In genomic region chr16:28935924-28936783, GRCh38 we compare ENCODE assay signal across 9 cellular contexts. TPM values are rescaled to one million over a fixed set of nuclear protein-coding genes. Genes with fewer than 3 reads are reported as not detected.
DNase-seq lines count a peak whose midpoint lies in the region; FAIRE-seq and TF ChIP-seq lines count a peak whose summit lies in the region.
"Had no signal": no experiment of that assay in that cellular context is flagged by ENCODE, and none has a peak within 500 bp of the region (broad histone marks: within the 10 kb centered on the region; RNA-seq: fewer than 3 reads in every experiment).

No MANE protein-coding gene starts in this region.

- H3K9ac ChIP-seq in H1 (replicated peaks in 1 of 4; ENCODE audit: extremely low read depth in 1 of 4, low read depth in 3 of 4, low read length in 3 of 4), result 0 out of 7 replicates have a peak overlapping the region, but pooled peaks of 1 of the 4 experiments have one; percentile 38

- H3K27ac ChIP-seq in H1 (ENCODE audit: low read depth, low read length), result no peak overlapping the region

- H3K4me2 ChIP-seq in H1 (ENCODE audit: insufficient read depth in 1 of 2, low read depth in 2 of 2, low read length in 2 of 2), result peak overlapping the region; percentile 48 to 59

- no peaks in the 10 kb centered on the region; a peak in 1 of 7 replicates for H3K4me1 ChIP-seq in H1 (replicated peaks in 1 of 4; ENCODE audit: control insufficient read depth in 3 of 4, insufficient read depth in 4 of 4, low read length in 3 of 4)

- H4K5ac ChIP-seq in H1 (ENCODE audit: insufficient read length, low read depth, low read length), result no peak overlapping the region

- no peak overlapping the region for H3K4ac ChIP-seq in H1 (replicated peaks; ENCODE audit: insufficient read length, low read depth, low read length)

- H3K18ac ChIP-seq in H1 (ENCODE audit: extremely low read depth, low read length), result no peak overlapping the region

- H3K27me3 ChIP-seq in H1 (replicated peaks in 1 of 4; ENCODE audit: control insufficient read depth in 3 of 4, extremely low read depth in 1 of 4, insufficient read depth in 3 of 4, low read length in 3 of 4), result no peaks in the 10 kb centered on the region

- TF ChIP-seq CTCF in H1 (IDR thresholded peaks at IDR 0.05; ENCODE audit: control extremely low read depth in 1 of 3, insufficient read depth in 1 of 3, low read depth in 1 of 3, low read length in 3 of 3), result no peak

- no peak overlapping the region for H3K56ac ChIP-seq in H1 (replicated peaks; ENCODE audit: insufficient read length, low read depth, low read length)

- no peak overlapping the region for H4K91ac ChIP-seq in H1 (replicated peaks; ENCODE audit: insufficient read length, low read length)

- H2AFZ ChIP-seq in H1 (ENCODE audit: low read length), result peak overlapping the region; percentile 5; the same call in 1 of the 2 replicates

- no peak overlapping the region for H3K14ac ChIP-seq in H1 (ENCODE audit: insufficient read length)

- no peaks in the 10 kb centered on the region for H4K20me1 ChIP-seq in H1 (replicated peaks in 1 of 2; ENCODE audit: control insufficient read depth in 1 of 2, insufficient read depth in 2 of 2, low read length in 2 of 2)

- CTCF ChIA-PET in H1 (lab: Charles Lee; ENCODE audit: partially characterized antibody), result interaction anchor here (0.6 to 1.8 kb wide), 8 partner anchors 9 to 80 kb away, joined by 3 to 16 read pairs (median 3); no protein-coding TSS in a partner anchor

- DNase-seq in EL (peak; percentile 71), HCEC 1CT (peak; percentile 17), NCI-H226 (peak; percentile 64), H1 (ENCODE audit: low read depth in 1 of 2, low spot score in 2 of 2) (peak; percentile 78 to 94), mesenteric fat pad (ENCODE audit: low spot score) (peak; percentile 95), RKO (ENCODE audit: low spot score) (no peak)
- DNase-seq in activated CD8-positive, alpha-beta memory T cell treated with anti-CD3 and anti-CD28 coated beads for 1 hour (ENCODE audit: extremely low read depth in 1 of 2, low read depth in 1 of 2), result peak; percentile 45 to 63
- DNase-seq in stimulated activated CD8-positive, alpha-beta memory T cell treated with anti-CD3 and anti-CD28 coated beads, Interleukin-2, amount 100 ng/mL, for 48 hours (ENCODE audit: low read depth in 2 of 2), result peak; percentile 73 to 85

- no peaks in the 10 kb centered on the region for H3K79me2 ChIP-seq in H1 (ENCODE audit: control insufficient read depth in 1 of 2, insufficient read depth in 2 of 2, low read length in 2 of 2)

- POLR2A ChIA-PET in H1 (lab: Charles Lee; ENCODE audit: partially characterized antibody), result interaction anchor here (0.9 to 3.3 kb wide), 6 partner anchors 9 to 114 kb away, joined by 3 to 23 read pairs (median 6); partner anchors contain the start of genes ATXN2L and RABEP2

- 0 out of 2 replicates have a peak overlapping the region, but pooled peaks have one; percentile 42 for H2AK5ac ChIP-seq in H1 (ENCODE audit: low read depth, low read length)

- no peaks in the 10 kb centered on the region for H3K36me3 ChIP-seq in H1 (ENCODE audit: control insufficient read depth in 2 of 4, insufficient read depth in 4 of 4, low read length in 3 of 4)

- H3K4me3 ChIP-seq in H1 (ENCODE audit: extremely low read depth in 1 of 4, insufficient read depth in 2 of 4, low read depth in 3 of 4, low read length in 4 of 4), result peak overlapping the region in 3 of 4 experiments; percentile 11 to 47 (median 19); a peak in 5 of 8 replicates

- no peak for TF ChIP-seq POLR2A in H1 (IDR thresholded peaks at IDR 0.05; ENCODE audit: control extremely low read depth in 1 of 2, low read depth in 2 of 2, low read length in 2 of 2)

- FAIRE-seq in H1 (lab: Jason Lieb, UNC), result peak; percentile 58

- WGBS in H1 (ENCODE audit: extremely low coverage in 1 of 2, insufficient coverage in 1 of 2, insufficient read length in 1 of 2, insufficient replicate concordance in 2 of 2, low coverage in 1 of 2, low lambda C conversion rate in 2 of 2, missing lambda C conversion rate in 1 of 2), 2 experiments, result 72% methylated on average over 36 of the region's 36 CpGs; no CpG with 5 or more reads in 1 of the 2 experiments

- no peak overlapping the region for H4K8ac ChIP-seq in H1 (ENCODE audit: extremely low read depth, insufficient read depth, low read length)

- H2BK5ac ChIP-seq in H1 (ENCODE audit: low read depth, low read length), result no peak overlapping the region

- H2BK12ac ChIP-seq in H1 (ENCODE audit: low read depth, low read length), result 0 out of 2 replicates have a peak overlapping the region, but pooled peaks have one; percentile 27

- peaks cover 2% of the 10 kb centered on the region; the same call in 1 of the 2 replicates for H3K23me2 ChIP-seq in H1 (ENCODE audit: low read depth, low read length)

- TF ChIP-seq RAD21 in H1 (IDR thresholded peaks at IDR 0.05 in 1 of 2, conservative IDR thresholded peaks at IDR 0.05 in 1 of 2; ENCODE audit: low read depth in 2 of 2, low read length in 2 of 2), result no peak

- H3K23ac ChIP-seq in H1 (ENCODE audit: insufficient read length), result no peak overlapping the region

- H2BK20ac ChIP-seq in H1 (ENCODE audit: low read length), result no peak overlapping the region

- H3K9me3 ChIP-seq in H1 (ENCODE audit: insufficient read depth in 2 of 2, low read depth in 1 of 2, low read length in 1 of 2), result no peaks in the 10 kb centered on the region

- H3K79me1 ChIP-seq in H1 (ENCODE audit: low read depth, low read length), result no peaks in the 10 kb centered on the region

- H2BK120ac ChIP-seq in H1 (replicated peaks; ENCODE audit: low read depth, low read length), result no peak overlapping the region

- 0 out of 2 replicates have a peak overlapping the region, but pooled peaks have one; percentile 46 for H2BK15ac ChIP-seq in H1 (ENCODE audit: low read length)

- TF ChIP-seq EP300 in H1 (IDR thresholded peaks at IDR 0.05; ENCODE audit: borderline replicate concordance in 1 of 2, low read depth in 2 of 2, low read length in 2 of 2), result no peak

TF ChIP-seq in H1, 55 proteins besides CTCF, POLR2A, EP300 and RAD21 (continues in another document):
- TF ChIP-seq PHF8 (conservative IDR thresholded peaks at IDR 0.05; ENCODE audit: low read depth, low read length) (no peak), GABPA (IDR thresholded peaks at IDR 0.05; ENCODE audit: borderline replicate concordance, insufficient read depth, low read length) (no peak), SP1 (IDR thresholded peaks at IDR 0.05; ENCODE audit: low read depth, low read length) (peak; percentile 38; the same call in 1 of the 2 replicates)

RNA-seq across cellular contexts. Expression of gene CD19, which starts 4.4 kb away (rescaled TPM):
- total RNA-seq in H1 (2021; fragmentation: NEBNext Ultra II Directional; extraction: Animal tissue kit (Norgen Biotek cat#: 25700)), result 0.21 and 0.65 TPM in 2 replicates
- polyA plus RNA-seq in H1 (2011; rRNA removed), result 0.57 and 2.3 TPM in 2 replicates
- polyA plus RNA-seq in H1 (2011; cell fraction: cytosol; rRNA removed), result 1.8 TPM
- 1.0 TPM for polyA plus RNA-seq in H1 (2011; cell fraction: nucleus; rRNA removed)
- 0.53 to 0.73 TPM (median 0.65 TPM) in 4 replicates for polyA plus RNA-seq in H1 (2012, experiment 1 of 2)
- 0.16 TPM for polyA plus RNA-seq in H1 (2012, experiment 2 of 2)
- polyA plus RNA-seq in H1 (2013, experiment 1 of 2), result 1.1 TPM
- 1.6 TPM for polyA plus RNA-seq in H1 (2013, experiment 2 of 2)
- polyA minus RNA-seq in H1 (2011; rRNA and poly(A)+ RNA removed), result 0.28 TPM in 1 of 2 replicates, not detected in the other
- not detected for polyA minus RNA-seq in H1 (2011; cell fraction: cytosol; rRNA and poly(A)+ RNA removed)
- polyA minus RNA-seq in H1 (2011; cell fraction: nucleus; rRNA and poly(A)+ RNA removed), result 1.1 TPM
- total RNA-seq in mesenteric fat pad, result 0.67 TPM
- total RNA-seq: T-helper 1 cell treated with Interleukin-12 subunit alpha and Interleukin-12 subunit beta and Interleukin-4 antibody, amounts not matched to agents 30 ng/mL and 1 ng/mL, for 36 hours had no signal

RNA-seq across cellular contexts. Expression of gene RABEP2, which starts 11.1 kb away (rescaled TPM):
- total RNA-seq in H1 (2021; fragmentation: NEBNext Ultra II Directional; extraction: Animal tissue kit (Norgen Biotek cat#: 25700)), result 13.3 and 14.9 TPM in 2 replicates
- polyA plus RNA-seq in H1 (2011; rRNA removed), result 10.4 and 13.2 TPM in 2 replicates
- polyA plus RNA-seq in H1 (2011; cell fraction: cytosol; rRNA removed), result 21.1 TPM
- 27.3 TPM for polyA plus RNA-seq in H1 (2011; cell fraction: nucleus; rRNA removed)
- 13.5 to 16.6 TPM (median 15.7 TPM) in 4 replicates for polyA plus RNA-seq in H1 (2012, experiment 1 of 2)
- 10.2 TPM for polyA plus RNA-seq in H1 (2012, experiment 2 of 2)
- polyA plus RNA-seq in H1 (2013, experiment 1 of 2), result 8.9 TPM
- polyA plus RNA-seq in H1 (2013, experiment 2 of 2), result 8.0 TPM
- 3.9 and 4.0 TPM in 2 replicates for polyA minus RNA-seq in H1 (2011; rRNA and poly(A)+ RNA removed)
- polyA minus RNA-seq in H1 (2011; cell fraction: cytosol; rRNA and poly(A)+ RNA removed), result 9.5 TPM
- 13.0 TPM for polyA minus RNA-seq in H1 (2011; cell fraction: nucleus; rRNA and poly(A)+ RNA removed)
- 7.5 TPM for total RNA-seq in mesenteric fat pad

RNA-seq across cellular contexts. Expression of gene NFATC2IP, which starts 14.6 kb away (rescaled TPM):
- total RNA-seq in H1 (2021; fragmentation: NEBNext Ultra II Directional; extraction: Animal tissue kit (Norgen Biotek cat#: 25700)), result 54.4 and 56.0 TPM in 2 replicates
- 71.5 and 73.3 TPM in 2 replicates for polyA plus RNA-seq in H1 (2011; rRNA removed)
- 86.2 TPM for polyA plus RNA-seq in H1 (2011; cell fraction: cytosol; rRNA removed)
- polyA plus RNA-seq in H1 (2011; cell fraction: nucleus; rRNA removed), result 140 TPM
- polyA plus RNA-seq in H1 (2012, experiment 1 of 2), result 75.2 to 84.1 TPM (median 78.7 TPM) in 4 replicates
- 41.1 TPM for polyA plus RNA-seq in H1 (2012, experiment 2 of 2)
- polyA plus RNA-seq in H1 (2013, experiment 1 of 2), result 45.8 TPM
- polyA plus RNA-seq in H1 (2013, experiment 2 of 2), result 38.1 TPM
- polyA minus RNA-seq in H1 (2011; rRNA and poly(A)+ RNA removed), result 67.6 and 74.7 TPM in 2 replicates
- polyA minus RNA-seq in H1 (2011; cell fraction: cytosol; rRNA and poly(A)+ RNA removed), result 27.4 TPM
- 67.3 TPM for polyA minus RNA-seq in H1 (2011; cell fraction: nucleus; rRNA and poly(A)+ RNA removed)
- total RNA-seq in mesenteric fat pad, result 29.4 TPM

RNA-seq across cellular contexts. Expression of gene SPNS1, which starts 38.4 kb away (rescaled TPM):
- 48.8 and 49.7 TPM in 2 replicates for total RNA-seq in H1 (2021; fragmentation: NEBNext Ultra II Directional; extraction: Animal tissue kit (Norgen Biotek cat#: 25700))
- 66.9 and 124 TPM in 2 replicates for polyA plus RNA-seq in H1 (2011; rRNA removed)
- polyA plus RNA-seq in H1 (2011; cell fraction: cytosol; rRNA removed), result 46.9 TPM
- polyA plus RNA-seq in H1 (2011; cell fraction: nucleus; rRNA removed), result 99.1 TPM
- 39.9 to 59.4 TPM (median 47.8 TPM) in 4 replicates for polyA plus RNA-seq in H1 (2012, experiment 1 of 2)
- 68.0 TPM for polyA plus RNA-seq in H1 (2012, experiment 2 of 2)
- polyA plus RNA-seq in H1 (2013, experiment 1 of 2), result 48.1 TPM
- 54.5 TPM for polyA plus RNA-seq in H1 (2013, experiment 2 of 2)
- polyA minus RNA-seq in H1 (2011; rRNA and poly(A)+ RNA removed), result 38.1 and 58.7 TPM in 2 replicates
- 38.8 TPM for polyA minus RNA-seq in H1 (2011; cell fraction: cytosol; rRNA and poly(A)+ RNA removed)
- 22.0 TPM for polyA minus RNA-seq in H1 (2011; cell fraction: nucleus; rRNA and poly(A)+ RNA removed)
- total RNA-seq in mesenteric fat pad, result 31.4 TPM

RNA-seq across cellular contexts. Expression of gene LAT, which starts 48.7 kb away (rescaled TPM):
- total RNA-seq in H1 (2021; fragmentation: NEBNext Ultra II Directional; extraction: Animal tissue kit (Norgen Biotek cat#: 25700)), result 2.7 and 3.0 TPM in 2 replicates
- polyA plus RNA-seq in H1 (2011; rRNA removed), result 3.4 and 6.9 TPM in 2 replicates
- polyA plus RNA-seq in H1 (2011; cell fraction: cytosol; rRNA removed), result 3.8 TPM
- polyA plus RNA-seq in H1 (2011; cell fraction: nucleus; rRNA removed), result 37.5 TPM
- polyA plus RNA-seq in H1 (2012, experiment 1 of 2), result 5.0 to 7.0 TPM (median 5.7 TPM) in 4 replicates
- polyA plus RNA-seq in H1 (2012, experiment 2 of 2), result 4.2 TPM
- 3.2 TPM for polyA plus RNA-seq in H1 (2013, experiment 1 of 2)
- polyA plus RNA-seq in H1 (2013, experiment 2 of 2), result 2.6 TPM
- 0.85 and 1.7 TPM in 2 replicates for polyA minus RNA-seq in H1 (2011; rRNA and poly(A)+ RNA removed)
- not detected for polyA minus RNA-seq in H1 (2011; cell fraction: cytosol; rRNA and poly(A)+ RNA removed)
- polyA minus RNA-seq in H1 (2011; cell fraction: nucleus; rRNA and poly(A)+ RNA removed), result 2.9 TPM
- 4.1 TPM for total RNA-seq in mesenteric fat pad
